Comparison of ENCODE assay signal across 36 cellular contexts in genomic region chr16:7420843-7421242, GRCh38.
DNase-seq lines count a peak whose midpoint lies in the region; FAIRE-seq and TF ChIP-seq lines count a peak whose summit lies in the region.
"Had no signal": no experiment of that assay in that cellular context is flagged by ENCODE, and none has a peak within 500 bp of the region (broad histone marks: within the 10 kb centered on the region; RNA-seq: fewer than 3 reads in every experiment).

No MANE protein-coding gene starts in this region.

- no peak overlapping the region for H3K4me3 Mint-ChIP-seq in nephron progenitor cell
- no peak overlapping the region for H3K4me3 Mint-ChIP-seq in neural progenitor cell
- H3K4me3 Mint-ChIP-seq: B cell; CD14-positive monocyte; CD4-positive, alpha-beta memory T cell; CD4-positive, alpha-beta T cell; CD4-positive, CD25-positive, alpha-beta regulatory T cell; CD8-positive, alpha-beta memory T cell; CD8-positive, alpha-beta T cell had no signal

- peaks cover 7% of the 10 kb centered on the region for H3K27me3 Mint-ChIP-seq in nephron progenitor cell (ENCODE audit: low read depth, poor library complexity)
- no peaks in the 10 kb centered on the region for H3K27me3 Mint-ChIP-seq in neural progenitor cell (ENCODE audit: insufficient read depth, low read depth)
- H3K27me3 Mint-ChIP-seq: B cell; CD4-positive, alpha-beta memory T cell; CD4-positive, alpha-beta T cell; CD4-positive, CD25-positive, alpha-beta regulatory T cell; CD8-positive, alpha-beta memory T cell had no signal

- intact Hi-C loops in lower leg skin (cut with DNase I; ENCODE audit: low total_unique reads), result no loop called here

- no peaks in the 10 kb centered on the region for H3K9me3 Mint-ChIP-seq in nephron progenitor cell
- no peaks in the 10 kb centered on the region for H3K9me3 Mint-ChIP-seq in neural progenitor cell

- H3K4me2 ChIP-seq in neural cell (ENCODE audit: low read length) (no peak overlapping the region), neural progenitor cell (no peak overlapping the region)
- H3K4me2 ChIP-seq: A549, BLaER1 had no signal

- peak overlapping the region; percentile 44 for H3K27ac ChIP-seq in caudate nucleus (ENCODE audit: low read depth, low read length)
- H3K27ac ChIP-seq in neural cell (ENCODE audit: low read length), result peak overlapping the region; percentile 78
- no peak overlapping the region for H3K27ac ChIP-seq in neural progenitor cell
- H3K27ac ChIP-seq: 22Rv1; A549; BLaER1; BLaER1 treated with 17β-estradiol and CSF1 and Interleukin-3, amounts not matched to agents 10 nM and 100 nM; C4-2B had no signal

- H3K9ac ChIP-seq in neural cell (ENCODE audit: low read length), result no peak overlapping the region
- no peak overlapping the region for H3K9ac ChIP-seq in neural progenitor cell
- H3K9ac ChIP-seq: BLaER1; BLaER1 treated with 17β-estradiol and CSF1 and Interleukin-3, amounts not matched to agents 10 nM and 100 nM had no signal

- H3K36me3 Mint-ChIP-seq in nephron progenitor cell (ENCODE audit: low read depth), result no peaks in the 10 kb centered on the region
- H3K36me3 Mint-ChIP-seq in neural progenitor cell, result no peaks in the 10 kb centered on the region
- H3K36me3 Mint-ChIP-seq: CD14-positive monocyte; CD4-positive, alpha-beta memory T cell; CD4-positive, CD25-positive, alpha-beta regulatory T cell; CD8-positive, alpha-beta T cell had no signal

- TF ChIP-seq EP300 in neural cell (conservative IDR thresholded peaks at IDR 0.05; ENCODE audit: poor library complexity, severe bottlenecking), result no peak

- H3K36me3 ChIP-seq in neural cell (ENCODE audit: insufficient read depth, low read length) (no peaks in the 10 kb centered on the region), neural progenitor cell (no peaks in the 10 kb centered on the region)
- H3K36me3 ChIP-seq: BE2C; BLaER1; BLaER1 treated with 17β-estradiol and CSF1 and Interleukin-3, amounts not matched to agents 10 nM and 100 nM had no signal

- H3K79me2 ChIP-seq in neural cell (replicated peaks; ENCODE audit: insufficient read depth, low read length) (no peaks in the 10 kb centered on the region), neural progenitor cell (ENCODE audit: low read depth) (no peaks in the 10 kb centered on the region)

- WGBS in lower leg skin, 2 donors, result 89 to 92% methylated on average over 6 of the region's 6 CpGs

- H3F3A ChIP-seq in neural cell (ENCODE audit: insufficient read depth, low read length, poor library complexity, severe bottlenecking) (no peaks in the 10 kb centered on the region), neural progenitor cell (ENCODE audit: low read depth) (no peaks in the 10 kb centered on the region)

- H3K4me1 Mint-ChIP-seq in nephron progenitor cell, result peaks cover 50% of the 10 kb centered on the region
- H3K4me1 Mint-ChIP-seq in neural progenitor cell, result peaks cover 35% of the 10 kb centered on the region
- H3K4me1 Mint-ChIP-seq: B cell; CD14-positive monocyte; CD4-positive, alpha-beta memory T cell; CD4-positive, CD25-positive, alpha-beta regulatory T cell; CD8-positive, alpha-beta memory T cell had no signal

- H3K4me3 ChIP-seq in neural cell (ENCODE audit: low read length), result no peak overlapping the region
- H3K4me3 ChIP-seq in neural progenitor cell, result no peak overlapping the region
- no peak overlapping the region for H3K4me3 ChIP-seq in lower leg skin (ENCODE audit: low read depth, poor library complexity, severe bottlenecking)
- H3K4me3 ChIP-seq: A549; BLaER1; BLaER1 treated with 17β-estradiol and CSF1 and Interleukin-3, amounts not matched to agents 10 nM and 100 nM had no signal

- H3K27ac Mint-ChIP-seq in nephron progenitor cell, result peak overlapping the region; percentile 12
- peak overlapping the region; percentile 57 for H3K27ac Mint-ChIP-seq in neural progenitor cell
- H3K27ac Mint-ChIP-seq: B cell; CD14-positive monocyte; CD4-positive, alpha-beta memory T cell; CD4-positive, alpha-beta T cell; CD4-positive, CD25-positive, alpha-beta regulatory T cell; CD8-positive, alpha-beta memory T cell; CD8-positive, alpha-beta T cell had no signal

- H3K9me2 ChIP-seq in neural cell (ENCODE audit: insufficient read depth, low read length), result no peaks in the 10 kb centered on the region

- H3K27me3 ChIP-seq in neural cell (ENCODE audit: insufficient read depth, low read depth, low read length) (no peaks in the 10 kb centered on the region), neural progenitor cell (no peaks in the 10 kb centered on the region)
- H3K27me3 ChIP-seq: BE2C; BLaER1; BLaER1 treated with 17β-estradiol and CSF1 and Interleukin-3, amounts not matched to agents 10 nM and 100 nM had no signal

- H2AFZ ChIP-seq in neural cell (ENCODE audit: low read depth, low read length) (no peak overlapping the region), neural progenitor cell (replicated peaks) (no peak overlapping the region)

- H3K9me3 ChIP-seq in neural cell (ENCODE audit: low read length) (no peaks in the 10 kb centered on the region), neural progenitor cell (ENCODE audit: low read depth) (no peaks in the 10 kb centered on the region)
- H3K9me3 ChIP-seq: A549; BE2C; BLaER1; BLaER1 treated with 17β-estradiol and CSF1 and Interleukin-3, amounts not matched to agents 10 nM and 100 nM; Caco-2 had no signal

- peaks cover 11% of the 10 kb centered on the region for H3K4me1 ChIP-seq in neural progenitor cell
- H3K4me1 ChIP-seq: A549, BE2C, BLaER1, Caco-2 had no signal

- TF ChIP-seq POLR2A in GM12891 (IDR thresholded peaks at IDR 0.05; ENCODE audit: low read depth, low read length) (no peak), lower leg skin (IDR thresholded peaks at IDR 0.05) (no peak)

- TF ChIP-seq CTCF in nephron progenitor cell (IDR thresholded peaks at IDR 0.05) (no peak), neural cell (IDR thresholded peaks at IDR 0.05; ENCODE audit: poor library complexity, severe bottlenecking) (no peak), neural progenitor cell (IDR thresholded peaks at IDR 0.05) (no peak), lower leg skin (IDR thresholded peaks at IDR 0.05) (no peak)

- TF ChIP-seq RAD21 in neural cell (conservative IDR thresholded peaks at IDR 0.05), result no peak

- no peak for FAIRE-seq in GM12891 (lab: Jason Lieb, UNC)
- FAIRE-seq: A204.1, A549 had no signal

- H4K20me1 ChIP-seq in neural cell (ENCODE audit: insufficient read depth) (no peaks in the 10 kb centered on the region), neural progenitor cell (ENCODE audit: low read depth) (no peaks in the 10 kb centered on the region)
- H4K20me1 ChIP-seq: BLaER1; BLaER1 treated with 17β-estradiol and CSF1 and Interleukin-3, amounts not matched to agents 10 nM and 100 nM had no signal

- DNase-seq in caudate nucleus (lab: John Stamatoyannopoulos, UW) (peak in 3 of 61 donors; percentile 8 to 43 (median 31)), nephron progenitor cell (no peak), neural progenitor cell (ENCODE audit: low spot score) (no peak), GM12891 (ENCODE audit: insufficient read length, low spot score) (no peak), NCI-H82 (lab: John Stamatoyannopoulos, UW) (no peak), lower leg skin (ENCODE audit: low spot score in 2 of 2) (no peak)
- no peak for DNase-seq in stimulated activated CD4-positive, alpha-beta T cell treated with anti-CD3 and anti-CD28 coated beads, Interleukin-4, amount 100 ng/mL, for 24 hours
- DNase-seq: 8988T; ACHN; AML-193; BE2C; C1 segment of cervical spinal cord; Caco-2; Calu3; CD4-positive, alpha-beta memory T cell; CD4-positive, alpha-beta T cell; CD4-positive, CD25-positive, alpha-beta regulatory T cell; CD8-positive, alpha-beta memory T cell; CD8-positive, alpha-beta T cell; COR-L47; DMS 273 treated with DMSO at 0.1 percent for 48 hours; DMS153; DMS53; DMS79; DMS79 treated with DMSO at 0.1 percent for 48 hours; DND-41; EL had no signal

TF ChIP-seq in neural cell, 6 proteins besides CTCF, POLR2A, EP300 and RAD21 (continues in another document):
- TF ChIP-seq POLR2AphosphoS5 (IDR thresholded peaks at IDR 0.05), result no peak

TF ChIP-seq in GM12891, 5 proteins besides CTCF, POLR2A, EP300 and RAD21:
- TF ChIP-seq POU2F2 (IDR thresholded peaks at IDR 0.05; ENCODE audit: low read depth, low read length) (no peak), TAF1 (IDR thresholded peaks at IDR 0.05; ENCODE audit: low read depth, low read length) (no peak), PAX5 (IDR thresholded peaks at IDR 0.05; ENCODE audit: insufficient read depth, low read length, severe bottlenecking) (no peak)
